16 cellular contexts compared by ENCODE assay signal in genomic region chr7:151377406-151377805, GRCh38. TPM values are rescaled to one million over a fixed set of nuclear protein-coding genes. Genes with fewer than 3 reads are reported as not detected.
DNase-seq lines count a peak whose midpoint lies in the region; ATAC-seq lines count a peak whose summit lies in the region.
"Had no signal": no experiment of that assay in that cellular context is flagged by ENCODE, and none has a peak within 500 bp of the region (broad histone marks: within the 10 kb centered on the region; RNA-seq: fewer than 3 reads in every experiment).

No MANE protein-coding gene starts in this region.

- no peak overlapping the region for H2BK5ac ChIP-seq in trophoblast cell (ENCODE audit: low read depth, low read length, poor library complexity)

- H3K36me3 Mint-ChIP-seq in CD4-positive, alpha-beta memory T cell = peaks cover 39 to 62% of the 10 kb centered on the region in 2 donors

- H4K91ac ChIP-seq in trophoblast cell (ENCODE audit: low read depth, low read length) = no peak overlapping the region

- CTCF ChIA-PET in CD4-positive, alpha-beta memory T cell (lab: Charles Lee; ENCODE audit: partially characterized antibody) = interaction anchor here (1.0 to 1.6 kb wide), 2 partner anchors 9 to 63 kb away, joined by 3 to 6 read pairs; no protein-coding TSS in a partner anchor

- H3K27ac ChIP-seq in CD4-positive, alpha-beta memory T cell (ENCODE audit: low read depth, low read length) = no peak overlapping the region
- no peak overlapping the region for H3K27ac ChIP-seq in trophoblast cell (ENCODE audit: low read depth, low read length)
- H3K27ac ChIP-seq: SJCRH30 had no signal

- no peak overlapping the region for H3K4me3 Mint-ChIP-seq in CD4-positive, alpha-beta memory T cell
- H3K4me3 Mint-ChIP-seq: GM23338 had no signal

- peaks cover 47% of the 10 kb centered on the region for H3K36me3 ChIP-seq in CD4-positive, alpha-beta memory T cell (ENCODE audit: insufficient read depth, low read length)
- H3K36me3 ChIP-seq in trophoblast cell (ENCODE audit: control insufficient read depth in 1 of 2, insufficient read depth in 2 of 2, low read length in 2 of 2) = peaks cover 33 to 34% of the 10 kb centered on the region in 2 experiments
- H3K36me3 ChIP-seq: SJCRH30 had no signal

- no peak overlapping the region for H2BK12ac ChIP-seq in trophoblast cell (ENCODE audit: low read length)

- ATAC-seq in GM19023 (IDR thresholded peaks at IDR 0.05; ENCODE audit: unreplicated experiment) (no peak), GM21526 (IDR thresholded peaks at IDR 0.05; ENCODE audit: low FRiP score, unreplicated experiment) (no peak)
- ATAC-seq: GM23338, Panc1 had no signal

- no peaks in the 10 kb centered on the region for H3K9me3 Mint-ChIP-seq in CD4-positive, alpha-beta memory T cell
- H3K9me3 Mint-ChIP-seq: GM23338 had no signal

- no peak overlapping the region for H3K4me2 ChIP-seq in trophoblast cell (ENCODE audit: low read length)
- H3K4me2 ChIP-seq: GM23338 had no signal

- no CpG with 5 or more reads among the region's 12 CpGs for WGBS in trophoblast cell (ENCODE audit: extremely low coverage, insufficient coverage, insufficient read length)

- H4K8ac ChIP-seq in trophoblast cell (ENCODE audit: low read depth, low read length) = no peak overlapping the region

- H2AFZ ChIP-seq in trophoblast cell (ENCODE audit: insufficient read depth, low read length, poor library complexity) = no peak overlapping the region
- H2AFZ ChIP-seq: GM23338 had no signal

- H3K79me2 ChIP-seq in trophoblast cell (ENCODE audit: control insufficient read depth, insufficient read depth, low read length, poor library complexity) = no peaks in the 10 kb centered on the region

- peaks cover 13% of the 10 kb centered on the region for H3K4me1 ChIP-seq in CD4-positive, alpha-beta memory T cell (ENCODE audit: insufficient read depth, low read length)
- H3K4me1 ChIP-seq in trophoblast cell (ENCODE audit: control insufficient read depth in 1 of 2, insufficient read depth in 2 of 2, low read length in 2 of 2) = peaks cover 9 to 11% of the 10 kb centered on the region in 2 experiments
- H3K4me1 ChIP-seq: SJCRH30 had no signal

- POLR2A ChIA-PET in CD4-positive, alpha-beta memory T cell (lab: Charles Lee; ENCODE audit: partially characterized antibody) = interaction anchor here (1.1 to 1.2 kb wide), 2 partner anchors 20 to 71 kb away, joined by 3 read pairs; no protein-coding TSS in a partner anchor

- H3K9ac ChIP-seq in trophoblast cell (ENCODE audit: low read length) = peak overlapping the region; percentile 39

- no peak overlapping the region for H3K4ac ChIP-seq in trophoblast cell (ENCODE audit: low read depth, low read length)

- peak overlapping the region in 4 of 7 donors; percentile 42 to 83 (median 65) for H3K27ac Mint-ChIP-seq in CD4-positive, alpha-beta memory T cell
- H3K27ac Mint-ChIP-seq: GM23338 had no signal

- no peak overlapping the region for H3K23ac ChIP-seq in trophoblast cell (ENCODE audit: low read length)

- no peak overlapping the region for H4K12ac ChIP-seq in trophoblast cell (ENCODE audit: low read depth, low read length)

- peaks cover 3% of the 10 kb centered on the region for H3K27me3 ChIP-seq in CD4-positive, alpha-beta memory T cell (ENCODE audit: insufficient read depth, low read length)
- H3K27me3 ChIP-seq in trophoblast cell (ENCODE audit: insufficient read depth, low read length) = peaks cover 10% of the 10 kb centered on the region
- H3K27me3 ChIP-seq: SJCRH30 had no signal

- peaks cover 5 to 16% (median 10%) of the 10 kb centered on the region in 4 donors for H3K4me1 Mint-ChIP-seq in CD4-positive, alpha-beta memory T cell

- no peak overlapping the region for H2BK120ac ChIP-seq in trophoblast cell (ENCODE audit: insufficient read depth, low read length, poor library complexity)

- no peaks in the 10 kb centered on the region for H3K9me3 ChIP-seq in CD4-positive, alpha-beta memory T cell (ENCODE audit: control insufficient read depth in 1 of 2, low read length in 2 of 2)
- no peaks in the 10 kb centered on the region for H3K9me3 ChIP-seq in trophoblast cell (ENCODE audit: insufficient read depth, low read depth, low read length)
- H3K9me3 ChIP-seq: SJCRH30 had no signal

- no peak overlapping the region for H3K14ac ChIP-seq in trophoblast cell (ENCODE audit: low read length)

- intact Hi-C loops in CD4-positive, alpha-beta memory T cell (cut with micrococcal nuclease) = no loop called here

- peaks cover 2% of the 10 kb centered on the region in 2 donors for H3K27me3 Mint-ChIP-seq in CD4-positive, alpha-beta memory T cell

- no peak overlapping the region for H3K4me3 ChIP-seq in CD4-positive, alpha-beta memory T cell (ENCODE audit: low read length in 2 of 2)
- no peak overlapping the region for H3K4me3 ChIP-seq in trophoblast cell (ENCODE audit: low read depth, low read length)
- H3K4me3 ChIP-seq: GM23338, SJCRH30 had no signal

- no peak overlapping the region for H3K18ac ChIP-seq in trophoblast cell (ENCODE audit: low read length)

- no peak overlapping the region for H2AK5ac ChIP-seq in trophoblast cell (ENCODE audit: low read length)

- no peaks in the 10 kb centered on the region for H3K79me1 ChIP-seq in trophoblast cell (ENCODE audit: low read length)

- DNase-seq in AG20443 (ENCODE audit: low spot score) (peak; percentile 8), epidermal melanocyte (ENCODE audit: insufficient read length, low spot score) (peak; percentile 5), trophoblast cell (no peak), SKM-1 treated with dmso at 0.1 percent for 144 hours (lab: John Stamatoyannopoulos, UW; ENCODE audit: unreplicated experiment) (no peak)
- no peak for DNase-seq in CD4-positive, alpha-beta memory T cell
- DNase-seq: C1 segment of cervical spinal cord, DMS 273 treated with DMSO at 0.1 percent for 48 hours, DND-41, NCI-H1105 treated with DMSO at 0.1 percent for 48 hours, NCI-H1694 treated with DMSO at 0.1 percent for 48 hours, SJCRH30 had no signal

RNA-seq across cellular contexts. Expression of gene WDR86, which starts 32.4 kb away (rescaled TPM):
- 1 to 10 TPM; 7.0 to 8.0 TPM for total RNA-seq in CD4-positive, alpha-beta memory T cell
- 10 to 100 TPM; 10.0 to 14.4 TPM for polyA plus RNA-seq in CD4-positive, alpha-beta memory T cell
- polyA plus RNA-seq in trophoblast cell (2013) = 6.0 and 7.3 TPM in 2 replicates
- total RNA-seq: NCI-H460 had no signal

RNA-seq across cellular contexts. Expression of gene NUB1, which starts 35.8 kb away (rescaled TPM):
- total RNA-seq in CD4-positive, alpha-beta memory T cell = 100 to 1,000 TPM; 116 to 119 TPM
- 10 to 100 TPM; 50.1 to 77.0 TPM for polyA plus RNA-seq in CD4-positive, alpha-beta memory T cell
- 43.0 and 47.0 TPM in 2 replicates for polyA plus RNA-seq in trophoblast cell (2013)

Comparison
In these comparisons a context has a peak if more than half of its experiments do, and no peak if none do; other contexts are left out.
1. DNase-seq: peak in AG20443 (single experiment) and epidermal melanocyte (single experiment); none in CD4-positive, alpha-beta memory T cell (0 of 5), trophoblast cell (0 of 2) and SKM-1 treated with dmso at 0.1 percent for 144 hours (single experiment).